35 cellular contexts compared by ENCODE assay signal in genomic region chr9:112537561-112537960, GRCh38.
"Had no signal": no experiment of that assay in that cellular context is flagged by ENCODE, and none has a peak within 500 bp of the region (broad histone marks: within the 10 kb centered on the region; RNA-seq: fewer than 3 reads in every experiment).

No MANE protein-coding gene starts in this region.

- H3K9me3 ChIP-seq: MG63 had no signal

- H3K36me3 ChIP-seq: MG63 had no signal

- H3K9ac ChIP-seq: KMS-11 had no signal

- H3K4me2 ChIP-seq: KMS-11 had no signal

- H3K27ac ChIP-seq: KMS-11 had no signal

- H3K4me3 ChIP-seq: MG63 had no signal

- H3K27me3 ChIP-seq: MG63 had no signal

- DNase-seq: Karpas-422, Kasumi-1, MG63, MM.1S, MV-4-11, NCI-H1048, NCI-H1092, NCI-H1092 treated with DMSO at 0.1 percent for 48 hours, NCI-H1105, NCI-H1105 treated with DMSO at 0.1 percent for 48 hours, NCI-H1417, NCI-H1417 treated with DMSO at 0.1 percent for 48 hours, NCI-H1436, NCI-H1436 treated with DMSO at 0.1 percent for 48 hours, NCI-H146, NCI-H1694, NCI-H1694 treated with DMSO at 0.1 percent for 48 hours, NCI-H187, NCI-H187 treated with DMSO at 0.1 percent for 48 hours, NCI-H1930, NCI-H2029, NCI-H2029 treated with DMSO at 0.1 percent for 48 hours, NCI-H2081, NCI-H2081 treated with DMSO at 0.1 percent for 48 hours, NCI-H2107, NCI-H2171, NCI-H2171 treated with DMSO at 0.1 percent for 48 hours, NCI-H2227 treated with DMSO at 0.1 percent for 48 hours, NCI-H226, NCI-H345, NCI-H446, NCI-H446 treated with DMSO at 0.1 percent for 48 hours, NCI-H510A, NCI-H510A treated with DMSO at 0.1 percent for 48 hours had no signal
